26 cellular contexts compared by ENCODE assay signal in the genomic region with DNA sequence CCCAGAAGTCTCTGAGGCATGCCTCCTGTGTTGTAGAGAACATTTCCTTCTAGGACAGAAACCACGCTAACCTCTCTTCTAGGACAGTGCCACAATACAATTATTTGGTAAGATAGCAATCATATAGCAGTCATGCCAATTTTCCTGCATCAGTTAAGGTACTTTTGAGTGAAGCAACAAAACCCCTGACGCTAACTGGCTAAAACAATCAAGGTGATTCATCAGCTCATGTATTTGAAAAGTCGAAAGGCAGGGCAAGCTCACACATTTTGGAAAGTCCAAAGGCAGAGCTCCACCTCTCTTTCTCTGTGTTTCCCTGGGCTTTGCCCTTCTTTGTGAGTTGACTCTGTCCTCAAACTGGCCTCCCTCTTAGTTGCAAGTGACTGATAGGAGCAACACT. TPM values are rescaled to one million over a fixed set of nuclear protein-coding genes. Genes with fewer than 3 reads are reported as not detected.
"Had no signal": no experiment of that assay in that cellular context is flagged by ENCODE, and none has a peak within 500 bp of the region (broad histone marks: within the 10 kb centered on the region; RNA-seq: fewer than 3 reads in every experiment).

No MANE protein-coding gene starts in this region.

- H3K4me3 ChIP-seq: colonic mucosa, dorsolateral prefrontal cortex, heart right ventricle, right lobe of liver, skin epidermis, tibial artery had no signal

- H3K36me3 ChIP-seq: colonic mucosa, heart right ventricle, right lobe of liver, tibial artery had no signal

- H3K27me3 ChIP-seq: colonic mucosa, right lobe of liver had no signal

- H3K4me1 ChIP-seq: colonic mucosa, heart right ventricle, parathyroid adenoma, right lobe of liver, tibial artery had no signal

- H3K9me3 ChIP-seq: colonic mucosa, heart right ventricle, right lobe of liver, tibial artery had no signal

- ATAC-seq: effector memory CD8-positive, alpha-beta T cell; heart right ventricle; left colon had no signal

- DNase-seq: activated CD4-positive, alpha-beta memory T cell treated with anti-CD3 and anti-CD28 coated beads for 36 hours; activated CD4-positive, alpha-beta T cell treated with anti-CD3 and anti-CD28 coated beads for 48 hours; activated CD4-positive, CD25-positive, alpha-beta regulatory T cell; activated naive CD4-positive, alpha-beta T cell treated with Interleukin-2 at 50 U/mL for 16 hours; activated naive CD8-positive, alpha-beta T cell treated with anti-CD3 and anti-CD28 coated beads for 36 hours; activated T-cell treated with anti-CD3 and anti-CD28 coated beads, Interleukin-2, amount 50 U/mL, for 48 hours; colonic mucosa; dorsolateral prefrontal cortex; effector memory CD8-positive, alpha-beta T cell; heart right ventricle; islet precursor cell; left colon; mesenchymal stem cell; right lobe of liver; stimulated activated CD4-positive, alpha-beta T cell treated with anti-CD3 and anti-CD28 coated beads, Interleukin-1b, Interleukin-23, amount 100 ng/mL, for 48 hours; T1000; tibial artery had no signal

- H3K27ac ChIP-seq: colonic mucosa, dorsolateral prefrontal cortex, heart right ventricle, parathyroid adenoma, right lobe of liver, tibial artery had no signal

RNA-seq across cellular contexts. Expression of gene ACTRT3, which starts 14.7 kb away (rescaled TPM):
- total RNA-seq: mononuclear cell had no signal

RNA-seq across cellular contexts. Expression of gene LRRIQ4, which starts 58.0 kb away (rescaled TPM):
- total RNA-seq: astrocyte, colonic mucosa, endothelial cell of umbilical vein, lower leg skin, mononuclear cell, myocyte, pulmonary artery endothelial cell, right lobe of liver, ureter had no signal
